ENCODE assay signal across 11 cellular contexts in genomic region chr10:52566471-52567246, GRCh38.
DNase-seq lines count a peak whose midpoint lies in the region; ATAC-seq and TF ChIP-seq lines count a peak whose summit lies in the region.
"Had no signal": no experiment of that assay in that cellular context is flagged by ENCODE, and none has a peak within 500 bp of the region (broad histone marks: within the 10 kb centered on the region; RNA-seq: fewer than 3 reads in every experiment).

No MANE protein-coding gene starts in this region.

- H3K4me3 ChIP-seq in Panc1 (ENCODE audit: low read depth in 2 of 2, low read length in 2 of 2): peak overlapping the region in 1 of 2 experiments; percentile 2; a peak in 2 of 4 replicates
- H3K4me3 ChIP-seq in fibroblast of the aortic adventitia (ENCODE audit: low read depth, low read length): no peak overlapping the region
- H3K4me3 ChIP-seq in thoracic aorta: no peak overlapping the region
- H3K4me3 ChIP-seq: BLaER1 treated with 17β-estradiol and CSF1 and Interleukin-3, amounts not matched to agents 10 nM and 100 nM had no signal

- H3K4me1 ChIP-seq in Panc1 (ENCODE audit: control insufficient read depth, insufficient read depth, low read length): peaks cover 11% of the 10 kb centered on the region; the same call in 1 of the 2 replicates
- H3K4me1 ChIP-seq in thoracic aorta (ENCODE audit: control insufficient read depth in 1 of 2, low read depth in 2 of 2): no peaks in the 10 kb centered on the region

- DNase-seq in NCI-H82 (lab: John Stamatoyannopoulos, UW) (peak; percentile 1), NCI-H82 treated with DMSO at 0.1 percent for 48 hours (lab: John Stamatoyannopoulos, UW; ENCODE audit: unreplicated experiment) (no peak), Panc1 (ENCODE audit: low read depth, low spot score) (peak; percentile 58), fibroblast of the aortic adventitia (ENCODE audit: low read depth) (peak; percentile 82), thoracic aorta (ENCODE audit: low spot score) (no peak), KG1 (lab: John Stamatoyannopoulos, UW) (no peak)
- no peak for DNase-seq in activated CD4-positive, alpha-beta T cell treated with anti-CD3 and anti-CD28 coated beads, Interleukin-2, amount 10 ng/mL, durations not matched to agents 7 days and 5 days
- DNase-seq: activated naive CD8-positive, alpha-beta T cell treated with anti-CD3 and anti-CD28 coated beads, Interleukin-2, amount 10 ng/mL, durations not matched to agents 7 days and 5 days had no signal

- CTCF ChIA-PET in Panc1 (lab: Charles Lee): interaction anchor here (0.5 to 1.9 kb wide), 5 partner anchors 252 to 1141 kb away, joined by 3 to 12 read pairs (median 7); partner anchors contain the start of gene DKK1
- CTCF ChIA-PET in activated CD4-positive, alpha-beta T cell treated with anti-CD3 and anti-CD28 coated beads, Interleukin-2, amount 10 ng/mL, durations not matched to agents 7 days and 5 days (lab: Charles Lee): interaction anchor here (1.0 kb wide), 1 partner anchor 9 kb away, joined by 3 read pairs; no protein-coding TSS in a partner anchor

- H3K4me1 Mint-ChIP-seq in activated CD4-positive, alpha-beta T cell treated with anti-CD3 and anti-CD28 coated beads, Interleukin-2, amount 10 ng/mL, durations not matched to agents 7 days and 5 days: no peaks in the 10 kb centered on the region
- H3K4me1 Mint-ChIP-seq: activated naive CD8-positive, alpha-beta T cell treated with anti-CD3 and anti-CD28 coated beads, Interleukin-2, amount 10 ng/mL, durations not matched to agents 7 days and 5 days; IgD-negative memory B cell had no signal

- no peak overlapping the region for H3K27ac Mint-ChIP-seq in activated CD4-positive, alpha-beta T cell treated with anti-CD3 and anti-CD28 coated beads, Interleukin-2, amount 10 ng/mL, durations not matched to agents 7 days and 5 days
- H3K27ac Mint-ChIP-seq: activated naive CD8-positive, alpha-beta T cell treated with anti-CD3 and anti-CD28 coated beads, Interleukin-2, amount 10 ng/mL, durations not matched to agents 7 days and 5 days; IgD-negative memory B cell had no signal

- intact Hi-C loops in Panc1 (cut with micrococcal nuclease; ENCODE audit: unreplicated experiment): loop anchor here (2.0 to 10.0 kb wide), 2 partner anchors 72 to 252 kb away; partner anchors contain the start of gene DKK1

- H3K27me3 Mint-ChIP-seq in activated CD4-positive, alpha-beta T cell treated with anti-CD3 and anti-CD28 coated beads, Interleukin-2, amount 10 ng/mL, durations not matched to agents 7 days and 5 days: no peaks in the 10 kb centered on the region
- H3K27me3 Mint-ChIP-seq: activated naive CD8-positive, alpha-beta T cell treated with anti-CD3 and anti-CD28 coated beads, Interleukin-2, amount 10 ng/mL, durations not matched to agents 7 days and 5 days; IgD-negative memory B cell had no signal

- H3K27me3 ChIP-seq in Panc1 (ENCODE audit: control insufficient read depth, insufficient read depth, low read length) (no peaks in the 10 kb centered on the region), thoracic aorta (replicated peaks; ENCODE audit: insufficient read depth) (no peaks in the 10 kb centered on the region)
- H3K27me3 ChIP-seq: BLaER1 treated with 17β-estradiol and CSF1 and Interleukin-3, amounts not matched to agents 10 nM and 100 nM had no signal

- ATAC-seq in Panc1 (peak; percentile 81), thoracic aorta (ENCODE audit: insufficient number of reproducible peaks, low FRiP score, low read depth) (no peak), HG02623 (IDR thresholded peaks at IDR 0.05; ENCODE audit: unreplicated experiment) (no peak)

- H3K36me3 Mint-ChIP-seq in activated CD4-positive, alpha-beta T cell treated with anti-CD3 and anti-CD28 coated beads, Interleukin-2, amount 10 ng/mL, durations not matched to agents 7 days and 5 days (ENCODE audit: low read depth): no peaks in the 10 kb centered on the region
- H3K36me3 Mint-ChIP-seq: activated naive CD8-positive, alpha-beta T cell treated with anti-CD3 and anti-CD28 coated beads, Interleukin-2, amount 10 ng/mL, durations not matched to agents 7 days and 5 days; IgD-negative memory B cell had no signal

- peaks cover 16% of the 10 kb centered on the region; the same call in 1 of the 2 replicates for H3K9me3 ChIP-seq in Panc1 (ENCODE audit: control insufficient read depth, insufficient read depth, low read depth, low read length)
- no peaks in the 10 kb centered on the region for H3K9me3 ChIP-seq in thoracic aorta
- H3K9me3 ChIP-seq: BLaER1 treated with 17β-estradiol and CSF1 and Interleukin-3, amounts not matched to agents 10 nM and 100 nM had no signal

- in situ Hi-C loops in Panc1 (cut with HindIII; ENCODE audit: low pct_unique_long_range_greater_than_20kb, low sequenced_read_pairs): no loop called here

- peak; percentile 76; the same call in 1 of the 2 replicates for TF ChIP-seq CTCF in Panc1 (IDR thresholded peaks at IDR 0.05)
- TF ChIP-seq CTCF in fibroblast of the aortic adventitia (IDR thresholded peaks at IDR 0.05; ENCODE audit: insufficient read depth, low read length): peak; percentile 62
- TF ChIP-seq CTCF in thoracic aorta (IDR thresholded peaks at IDR 0.05): peak; percentile 29

- H3K9me3 Mint-ChIP-seq in activated CD4-positive, alpha-beta T cell treated with anti-CD3 and anti-CD28 coated beads, Interleukin-2, amount 10 ng/mL, durations not matched to agents 7 days and 5 days: no peaks in the 10 kb centered on the region
- H3K9me3 Mint-ChIP-seq: activated naive CD8-positive, alpha-beta T cell treated with anti-CD3 and anti-CD28 coated beads, Interleukin-2, amount 10 ng/mL, durations not matched to agents 7 days and 5 days; IgD-negative memory B cell had no signal

- H3K36me3 ChIP-seq in Panc1 (ENCODE audit: control insufficient read depth, insufficient read depth, low read length): no peaks in the 10 kb centered on the region
- no peaks in the 10 kb centered on the region for H3K36me3 ChIP-seq in thoracic aorta

- peak overlapping the region; percentile 67 for H3K27ac ChIP-seq in Panc1 (ENCODE audit: low read length)
- no peak overlapping the region for H3K27ac ChIP-seq in thoracic aorta
- H3K27ac ChIP-seq: BLaER1 treated with 17β-estradiol and CSF1 and Interleukin-3, amounts not matched to agents 10 nM and 100 nM had no signal

- BruUV-seq in Panc1 (replicated peaks; lab: Mats Ljungman, UMichigan): no TSS peak

- POLR2A ChIA-PET in Panc1 (lab: Charles Lee): interaction anchor here (0.6 kb wide), 1 partner anchor 8 kb away, joined by 3 read pairs; no protein-coding TSS in a partner anchor
- POLR2A ChIA-PET in activated CD4-positive, alpha-beta T cell treated with anti-CD3 and anti-CD28 coated beads, Interleukin-2, amount 10 ng/mL, durations not matched to agents 7 days and 5 days (lab: Charles Lee): no interaction called here

- no peak overlapping the region for H3K4me3 Mint-ChIP-seq in activated CD4-positive, alpha-beta T cell treated with anti-CD3 and anti-CD28 coated beads, Interleukin-2, amount 10 ng/mL, durations not matched to agents 7 days and 5 days
- H3K4me3 Mint-ChIP-seq: activated naive CD8-positive, alpha-beta T cell treated with anti-CD3 and anti-CD28 coated beads, Interleukin-2, amount 10 ng/mL, durations not matched to agents 7 days and 5 days; IgD-negative memory B cell had no signal

Comparison
In these comparisons a context has a peak if more than half of its experiments do, and no peak if none do; other contexts are left out.
1. DNase-seq: peak in NCI-H82 (single experiment), Panc1 (single experiment) and fibroblast of the aortic adventitia (single experiment); none in NCI-H82 treated with DMSO at 0.1 percent for 48 hours (single experiment), thoracic aorta (single experiment), KG1 (single experiment) and activated CD4-positive, alpha-beta T cell treated with anti-CD3 and anti-CD28 coated beads, Interleukin-2, amount 10 ng/mL, durations not matched to agents 7 days and 5 days (single experiment).
2. Peak in every context shown above with its lines, with median percentiles within 50 percentile points of each other: CTCF ChIP-seq.